Comparison of ENCODE assay signal across 15 cellular contexts in genomic region chr2:216645636-216645950, GRCh38. TPM values are rescaled to one million over a fixed set of nuclear protein-coding genes. Genes with fewer than 3 reads are reported as not detected.
A peak's percentile ranks its signal among the peaks of the same experiment; 100 is the strongest.
DNase-seq lines count a peak whose midpoint lies in the region; ATAC-seq and TF ChIP-seq lines count a peak whose summit lies in the region.
"Had no signal": no experiment of that assay in that cellular context is flagged by ENCODE, and none has a peak within 500 bp of the region (broad histone marks: within the 10 kb centered on the region; RNA-seq: fewer than 3 reads in every experiment).

No MANE protein-coding gene starts in this region.

- H3K9me3 Mint-ChIP-seq in chondrocyte (ENCODE audit: low read depth), result no peaks in the 10 kb centered on the region

- H3K27ac Mint-ChIP-seq in chondrocyte (ENCODE audit: unreplicated experiment), result peak overlapping the region; percentile 80

- peaks cover 24 to 55% (median 45%) of the 10 kb centered on the region in 10 experiments for H3K4me1 ChIP-seq in BLaER1 treated with 17β-estradiol and CSF1 and Interleukin-3, amounts not matched to agents 10 nM and 100 nM
- H3K4me1 ChIP-seq in foreskin keratinocyte, result no peaks in the 10 kb centered on the region

- no peak overlapping the region for H3K4me3 ChIP-seq in BLaER1 treated with 17β-estradiol and CSF1 and Interleukin-3, amounts not matched to agents 10 nM and 100 nM

- peaks cover 0 to 95% (median 62%) of the 10 kb centered on the region in 11 experiments; a peak in 17 of 22 replicates for H3K36me3 ChIP-seq in BLaER1 treated with 17β-estradiol and CSF1 and Interleukin-3, amounts not matched to agents 10 nM and 100 nM

- peaks cover 0 to 98% (median 66%) of the 10 kb centered on the region in 11 experiments; a peak in 15 of 22 replicates for H4K20me1 ChIP-seq in BLaER1 treated with 17β-estradiol and CSF1 and Interleukin-3, amounts not matched to agents 10 nM and 100 nM

- no peak overlapping the region for H3K4me3 Mint-ChIP-seq in chondrocyte (ENCODE audit: unreplicated experiment)

- peaks cover 28% of the 10 kb centered on the region for H3K36me3 Mint-ChIP-seq in chondrocyte (ENCODE audit: low read depth)

- no peak for ATAC-seq in sciatic nerve
- no peak for ATAC-seq in GM18870 (IDR thresholded peaks at IDR 0.05; ENCODE audit: unreplicated experiment)
- ATAC-seq in foreskin keratinocyte, result no peak
- ATAC-seq: HepG2, PC-3 had no signal

- H3K27me3 ChIP-seq in BLaER1 treated with 17β-estradiol and CSF1 and Interleukin-3, amounts not matched to agents 10 nM and 100 nM, result no peaks in the 10 kb centered on the region
- H3K27me3 ChIP-seq in foreskin keratinocyte, result no peaks in the 10 kb centered on the region

- peaks cover 80% of the 10 kb centered on the region for H3K4me1 Mint-ChIP-seq in chondrocyte (ENCODE audit: low read depth)

- no peak for TF ChIP-seq CTCF in chondrocyte (IDR thresholded peaks at IDR 0.05)
- no peak for TF ChIP-seq CTCF in foreskin keratinocyte (conservative IDR thresholded peaks at IDR 0.05)

- H3K9me3 ChIP-seq in BLaER1 treated with 17β-estradiol and CSF1 and Interleukin-3, amounts not matched to agents 10 nM and 100 nM (replicated peaks in 1 of 11), result peaks cover 0 to 17% (median 0%) of the 10 kb centered on the region in 11 experiments; a peak in 9 of 22 replicates

- intact Hi-C loops in posterior vena cava (cut with DNase I), result no loop called here
- intact Hi-C loops in sciatic nerve (cut with DNase I), result no loop called here

- H3K4me2 ChIP-seq in BLaER1 treated with 17β-estradiol and CSF1 and Interleukin-3, amounts not matched to agents 10 nM and 100 nM, result peak overlapping the region in 6 of 11 experiments; percentile 59 to 76 (median 66); a peak in 8 of 22 replicates

- DNase-seq in NCI-H1105 treated with DMSO at 0.1 percent for 48 hours (lab: John Stamatoyannopoulos, UW) (peak; percentile 29), chondrocyte (ENCODE audit: low spot score) (no peak), posterior vena cava (ENCODE audit: low spot score) (peak; percentile 49), sciatic nerve (ENCODE audit: low spot score) (no peak), COR-L47 (lab: John Stamatoyannopoulos, UW) (no peak), foreskin keratinocyte (no peak)
- DNase-seq: C1 segment of cervical spinal cord, EL, KG1, NCI-H446, PC-3 had no signal

- H3K27ac ChIP-seq in BLaER1 treated with 17β-estradiol and CSF1 and Interleukin-3, amounts not matched to agents 10 nM and 100 nM, result no peak overlapping the region
- H3K27ac ChIP-seq in foreskin keratinocyte, result no peak overlapping the region
- H3K27ac ChIP-seq: RWPE1 had no signal

- no peak overlapping the region for H3K9ac ChIP-seq in BLaER1 treated with 17β-estradiol and CSF1 and Interleukin-3, amounts not matched to agents 10 nM and 100 nM

- H3K27me3 Mint-ChIP-seq in chondrocyte (ENCODE audit: low read depth), result no peaks in the 10 kb centered on the region

RNA-seq across cellular contexts. Expression of gene IGFBP2, which starts 12.4 kb away (rescaled TPM):
- total RNA-seq in chondrocyte (1,045 to 1,857 TPM (median 1,848 TPM) in 3 replicates), posterior vena cava (10 to 100 TPM; 37.9 to 54.8 TPM), sciatic nerve (40.2 TPM), foreskin keratinocyte (33.9 and 46.8 TPM in 2 replicates)
- 41.4 and 55.5 TPM in 2 replicates for polyA plus RNA-seq in foreskin keratinocyte

RNA-seq across cellular contexts. Expression of gene IGFBP5, which starts 49.8 kb away (rescaled TPM):
- 403 to 502 TPM (median 500 TPM) in 3 replicates for total RNA-seq in chondrocyte
- 1,000 to 10,000 TPM in 1 of 2 donors, 100 to 1,000 TPM in 1; 466 to 1,458 TPM for total RNA-seq in posterior vena cava
- 316 TPM for total RNA-seq in sciatic nerve
- 0.20 and 0.28 TPM in 2 replicates for total RNA-seq in foreskin keratinocyte
- polyA plus RNA-seq in foreskin keratinocyte, result 0.07 and 0.19 TPM in 2 replicates
- total RNA-seq: HepG2 had no signal

Comparison
In these comparisons a context has a peak if more than half of its experiments do, and no peak if none do; other contexts are left out.
1. DNase-seq: peak in NCI-H1105 treated with DMSO at 0.1 percent for 48 hours (single experiment) and posterior vena cava (single experiment); none in chondrocyte (single experiment), sciatic nerve (single experiment), COR-L47 (single experiment) and foreskin keratinocyte (0 of 2).
2. RNA of gene IGFBP2, which starts 12.4 kb away (total RNA-seq): 1,045 to 1,857 TPM in chondrocyte; 37.9 to 54.8 TPM in posterior vena cava, 33.9 to 46.8 TPM in foreskin keratinocyte and 40.2 TPM in sciatic nerve (single experiment); every median in the first group is over 10 times any median in the second.
3. RNA of gene IGFBP5, which starts 49.8 kb away (total RNA-seq): 466 to 1,458 TPM in posterior vena cava, 403 to 502 TPM in chondrocyte and 316 TPM in sciatic nerve (single experiment); 0.20 to 0.28 TPM in foreskin keratinocyte; every median in the first group is over 100 times any median in the second.